Comparison of ENCODE assay signal across 26 cellular contexts in genomic region chr18:40690062-40690461, GRCh38.
"Had no signal": no experiment of that assay in that cellular context is flagged by ENCODE, and none has a peak within 500 bp of the region (broad histone marks: within the 10 kb centered on the region; RNA-seq: fewer than 3 reads in every experiment).

No MANE protein-coding gene starts in this region.

- H3K27me3 Mint-ChIP-seq: dendritic cell treated with granulocyte-macrophage colony-stimulating factor and Interleukin-4, amounts not matched to agents 40 ng/mL and 50 ng/mL, for 4 days; effector memory CD8-positive, alpha-beta T cell had no signal

- H3K4me1 Mint-ChIP-seq: endodermal cell had no signal

- H3K4me3 Mint-ChIP-seq: dendritic cell treated with granulocyte-macrophage colony-stimulating factor and Interleukin-4, amounts not matched to agents 40 ng/mL and 50 ng/mL, for 4 days; effector memory CD8-positive, alpha-beta T cell; endodermal cell had no signal

- H3K9me3 ChIP-seq: esophagus squamous epithelium, gastrocnemius medialis, lower lobe of right lung had no signal

- DNase-seq: cortex of kidney; effector CD8-positive, alpha-beta T cell; effector memory CD8-positive, alpha-beta T cell; endodermal cell; erythroblast; esophagus squamous epithelium; foreskin fibroblast; foreskin melanocyte; gastrocnemius medialis; glutamatergic neuron; head of caudate nucleus; heart right ventricle; hippocampal formation; left cardiac atrium; left lung; left ventricle myocardium superior; lower lobe of right lung; mesenchymal stem cell; midbrain had no signal

- H3K27ac ChIP-seq: epithelial cell of prostate, esophagus squamous epithelium, gastrocnemius medialis, heart right ventricle, left lung, lower lobe of right lung had no signal

- H3K36me3 ChIP-seq: esophagus squamous epithelium, gastrocnemius medialis, heart right ventricle, left lung, lower lobe of right lung had no signal

- H3K9me3 Mint-ChIP-seq: dendritic cell treated with granulocyte-macrophage colony-stimulating factor and Interleukin-4, amounts not matched to agents 40 ng/mL and 50 ng/mL, for 4 days; endodermal cell had no signal

- H3K4me1 ChIP-seq: esophagus squamous epithelium, gastrocnemius medialis, heart right ventricle, left lung, lower lobe of right lung had no signal

- FAIRE-seq: colon, endometrium, islet of Langerhans, keratinocyte had no signal

- H3K27me3 ChIP-seq: esophagus squamous epithelium, gastrocnemius medialis, heart right ventricle, left lung had no signal

- ATAC-seq: effector memory CD8-positive, alpha-beta T cell; esophagus mucosa; gastrocnemius medialis; heart right ventricle; left cardiac atrium; left lung; left ventricle myocardium superior; lower lobe of right lung had no signal

- H3K27ac Mint-ChIP-seq: dendritic cell treated with granulocyte-macrophage colony-stimulating factor and Interleukin-4, amounts not matched to agents 40 ng/mL and 50 ng/mL, for 4 days; effector memory CD8-positive, alpha-beta T cell; endodermal cell had no signal

- H3K4me3 ChIP-seq: esophagus squamous epithelium, gastrocnemius medialis, heart right ventricle, left lung, lower lobe of right lung had no signal
